In the genomic region with DNA sequence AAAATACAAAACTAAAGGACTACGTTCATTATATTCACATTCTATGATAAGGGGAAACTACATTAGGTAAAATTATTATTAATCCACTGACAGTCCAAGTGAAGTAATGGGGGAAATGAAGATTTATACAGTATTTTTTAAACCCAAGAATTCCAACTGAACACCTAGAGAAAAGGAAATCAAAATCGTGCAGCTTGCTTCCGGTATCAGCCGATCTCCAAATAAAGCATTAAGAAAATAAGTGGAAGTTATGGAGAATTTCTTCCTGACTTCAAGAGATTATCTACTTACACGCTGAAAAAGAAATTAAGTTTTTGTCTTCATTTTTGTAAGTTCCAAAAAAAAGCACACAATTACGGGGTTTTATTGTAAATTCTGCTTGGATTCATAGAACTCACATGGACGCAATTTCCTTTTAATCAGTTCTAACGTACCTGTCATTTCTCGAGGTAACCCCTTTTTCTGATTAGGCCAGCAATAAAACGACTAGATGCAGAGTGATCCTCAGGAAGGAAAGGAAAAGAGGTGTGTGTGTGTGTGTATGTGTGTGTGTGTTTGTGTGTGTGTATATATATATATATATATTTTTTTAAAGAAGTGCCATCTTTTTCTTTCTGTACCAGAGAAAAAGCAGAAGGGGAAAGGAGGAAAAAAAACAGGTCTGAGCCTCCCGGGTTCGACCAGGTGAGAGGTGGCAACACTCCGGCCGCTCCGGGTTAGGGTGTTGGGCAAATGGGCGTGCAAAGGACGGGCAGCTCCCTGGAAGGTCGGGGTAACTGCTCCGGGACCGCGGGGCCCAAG, we compare ENCODE assay signal across 8 cellular contexts. TPM values are rescaled to one million over a fixed set of nuclear protein-coding genes. Genes with fewer than 3 reads are reported as not detected.
DNase-seq lines count a peak whose midpoint lies in the region; ATAC-seq and TF ChIP-seq lines count a peak whose summit lies in the region.

No MANE protein-coding gene starts in this region.

- no peak for DNase-seq in glutamatergic neuron
- DNase-seq in gastrocnemius medialis, result no peak
- no peak for DNase-seq in midbrain (lab: John Stamatoyannopoulos, UW)
- DNase-seq in islet precursor cell, result no peak
- no peak for DNase-seq in anterior cingulate cortex (lab: John Stamatoyannopoulos, UW)

- H3K4me3 ChIP-seq in GM12875 (ENCODE audit: low read depth, low read length) (peak overlapping the region; percentile 89), WI38 (ENCODE audit: low read depth, low read length) (peak overlapping the region; percentile 85), gastrocnemius medialis (peak overlapping the region; percentile 79 to 90 (median 86))

- peak overlapping the region; percentile 68 for H3K27ac ChIP-seq in 22Rv1
- H3K27ac ChIP-seq in gastrocnemius medialis, result peak overlapping the region; percentile 93 to 99 (median 95)

- H3K9me3 ChIP-seq in gastrocnemius medialis, result no peaks in the 10 kb centered on the region

- in situ Hi-C loops in gastrocnemius medialis (cut with MboI; ENCODE audit: low sequenced_read_pairs in 4 of 4), result no loop called here

- H3K27ac Mint-ChIP-seq in glutamatergic neuron (ENCODE audit: unreplicated experiment), result peak overlapping the region; percentile 80

- no peaks in the 10 kb centered on the region for H3K27me3 ChIP-seq in gastrocnemius medialis

- no peaks in the 10 kb centered on the region for H3K36me3 Mint-ChIP-seq in glutamatergic neuron (ENCODE audit: unreplicated experiment)

- no peaks in the 10 kb centered on the region for H3K4me1 Mint-ChIP-seq in glutamatergic neuron (ENCODE audit: low read depth, unreplicated experiment)

- intact Hi-C loops in gastrocnemius medialis (cut with DNase I; ENCODE audit: low total_unique reads), result loop anchor here (1.0 to 10.0 kb wide), 4 partner anchors 56 to 604 kb away; partner anchors contain the start of genes PRDM10 and SNX19

- ATAC-seq in gastrocnemius medialis, result peak; percentile 27 to 35

- peaks cover 4% of the 10 kb centered on the region for H3K27me3 Mint-ChIP-seq in glutamatergic neuron (ENCODE audit: unreplicated experiment)

- TF ChIP-seq POLR2A in gastrocnemius medialis (IDR thresholded peaks at IDR 0.05), result no peak

- H3K4me1 ChIP-seq in gastrocnemius medialis, result peaks cover 33 to 42% of the 10 kb centered on the region in 2 donors

- peak overlapping the region; percentile 93 for H3K4me3 Mint-ChIP-seq in glutamatergic neuron (ENCODE audit: unreplicated experiment)

- TF ChIP-seq CTCF in 22Rv1 (IDR thresholded peaks at IDR 0.05) (no peak), GM12875 (IDR thresholded peaks at IDR 0.05; ENCODE audit: borderline replicate concordance, insufficient read depth, low read depth, low read length) (no peak), WI38 (IDR thresholded peaks at IDR 0.05; ENCODE audit: low read depth, low read length) (no peak), glutamatergic neuron (IDR thresholded peaks at IDR 0.05; ENCODE audit: partially characterized antibody, unreplicated experiment) (no peak), gastrocnemius medialis (IDR thresholded peaks at IDR 0.05 in 4 of 5, conservative IDR thresholded peaks at IDR 0.05 in 1 of 5) (no peak)

- no peaks in the 10 kb centered on the region for H3K36me3 ChIP-seq in gastrocnemius medialis

- peaks cover 6% of the 10 kb centered on the region for H3K9me3 Mint-ChIP-seq in glutamatergic neuron (ENCODE audit: unreplicated experiment)

RNA-seq across cellular contexts. Expression of gene ZBTB44, which starts 1.1 kb away (rescaled TPM):
- total RNA-seq in glutamatergic neuron (ENCODE audit: unreplicated experiment) (23.3 TPM), gastrocnemius medialis (100 to 1,000 TPM in 1 of 4 donors, 10 to 100 TPM in 3; 57.4 to 108 (median 68.8) TPM)
